Comparison of ENCODE assay signal across 19 cellular contexts in genomic region chr2:161974417-161974816, GRCh38.
DNase-seq lines count a peak whose midpoint lies in the region; ATAC-seq and TF ChIP-seq lines count a peak whose summit lies in the region.
"Had no signal": no experiment of that assay in that cellular context is flagged by ENCODE, and none has a peak within 500 bp of the region (broad histone marks: within the 10 kb centered on the region; RNA-seq: fewer than 3 reads in every experiment).

No MANE protein-coding gene starts in this region.

- ATAC-seq in activated T-cell treated with anti-CD3 and anti-CD28 coated beads, Interleukin-2, amount 50 U/mL, for 4 hours, result peak; percentile 30 to 50
- ATAC-seq in activated CD8-positive, alpha-beta T cell treated with anti-CD3 and anti-CD28 coated beads for 36 hours, result no peak
- ATAC-seq in GM21526 (IDR thresholded peaks at IDR 0.05; ENCODE audit: low FRiP score, unreplicated experiment), result no peak
- ATAC-seq: A549, HCT116, Panc1 had no signal

- no peaks in the 10 kb centered on the region for H3K9me3 Mint-ChIP-seq in activated T-cell treated with anti-CD3 and anti-CD28 coated beads, Interleukin-2, amount 50 U/mL, for 4 hours
- H3K9me3 Mint-ChIP-seq in activated CD8-positive, alpha-beta T cell treated with anti-CD3 and anti-CD28 coated beads for 36 hours, result peaks cover 4% of the 10 kb centered on the region
- H3K9me3 Mint-ChIP-seq in dendritic cell treated with granulocyte-macrophage colony-stimulating factor and Interleukin-4, amounts not matched to agents 40 ng/mL and 50 ng/mL, for 4 days, result no peaks in the 10 kb centered on the region
- H3K9me3 Mint-ChIP-seq in HFFc6, result no peaks in the 10 kb centered on the region

- POLR2A ChIA-PET in activated CD8-positive, alpha-beta T cell treated with anti-CD3 and anti-CD28 coated beads for 36 hours (lab: Charles Lee), result interaction anchor here (0.6 kb wide), 1 partner anchor 9 kb away, joined by 3 read pairs; no protein-coding TSS in a partner anchor

- peak overlapping the region; percentile 56 for H3K27ac Mint-ChIP-seq in activated CD8-positive, alpha-beta T cell treated with anti-CD3 and anti-CD28 coated beads for 36 hours
- peak overlapping the region; percentile 91 for H3K27ac Mint-ChIP-seq in dendritic cell treated with granulocyte-macrophage colony-stimulating factor and Interleukin-4, amounts not matched to agents 40 ng/mL and 50 ng/mL, for 4 days
- no peak overlapping the region for H3K27ac Mint-ChIP-seq in HFFc6
- H3K27ac Mint-ChIP-seq: B cell had no signal

- no peak for TF ChIP-seq CTCF in activated CD8-positive, alpha-beta T cell treated with anti-CD3 and anti-CD28 coated beads for 36 hours (IDR thresholded peaks at IDR 0.05)
- TF ChIP-seq CTCF in HFFc6 (IDR thresholded peaks at IDR 0.05), result no peak

- H3K4me1 Mint-ChIP-seq in activated T-cell treated with anti-CD3 and anti-CD28 coated beads, Interleukin-2, amount 50 U/mL, for 4 hours (ENCODE audit: low read depth), result peaks cover 33% of the 10 kb centered on the region
- H3K4me1 Mint-ChIP-seq in activated CD8-positive, alpha-beta T cell treated with anti-CD3 and anti-CD28 coated beads for 36 hours (ENCODE audit: low read depth), result peaks cover 46% of the 10 kb centered on the region
- H3K4me1 Mint-ChIP-seq in dendritic cell treated with granulocyte-macrophage colony-stimulating factor and Interleukin-4, amounts not matched to agents 40 ng/mL and 50 ng/mL, for 4 days (ENCODE audit: low read depth), result peaks cover 29% of the 10 kb centered on the region
- peaks cover 15% of the 10 kb centered on the region; the same call in 1 of the 2 replicates for H3K4me1 Mint-ChIP-seq in HFFc6 (ENCODE audit: low read depth)
- H3K4me1 Mint-ChIP-seq: B cell had no signal

- no peaks in the 10 kb centered on the region for H3K9me3 ChIP-seq in KOPT-K1 (ENCODE audit: insufficient read depth, low read length, poor library complexity, severe bottlenecking)
- H3K9me3 ChIP-seq: A549 had no signal

- CTCF ChIA-PET in activated CD8-positive, alpha-beta T cell treated with anti-CD3 and anti-CD28 coated beads for 36 hours (lab: Charles Lee), result interaction anchor here (1.2 kb wide), 2 partner anchors 21 to 22 kb away, joined by 3 read pairs; no protein-coding TSS in a partner anchor

- H3K36me3 Mint-ChIP-seq in activated T-cell treated with anti-CD3 and anti-CD28 coated beads, Interleukin-2, amount 50 U/mL, for 4 hours (ENCODE audit: insufficient read depth), result no peaks in the 10 kb centered on the region
- peaks cover 9% of the 10 kb centered on the region for H3K36me3 Mint-ChIP-seq in activated CD8-positive, alpha-beta T cell treated with anti-CD3 and anti-CD28 coated beads for 36 hours (ENCODE audit: low read depth)
- H3K36me3 Mint-ChIP-seq in dendritic cell treated with granulocyte-macrophage colony-stimulating factor and Interleukin-4, amounts not matched to agents 40 ng/mL and 50 ng/mL, for 4 days (ENCODE audit: low read depth), result no peaks in the 10 kb centered on the region
- H3K36me3 Mint-ChIP-seq in HFFc6 (ENCODE audit: low read depth), result no peaks in the 10 kb centered on the region

- intact Hi-C loops in activated CD8-positive, alpha-beta T cell treated with anti-CD3 and anti-CD28 coated beads for 36 hours (cut with micrococcal nuclease), result no loop called here
- intact Hi-C loops in dendritic cell treated with granulocyte-macrophage colony-stimulating factor and Interleukin-4, amounts not matched to agents 40 ng/mL and 50 ng/mL, for 4 days (cut with micrococcal nuclease), result loop anchor here (10.0 kb wide), 1 partner anchor 340 kb away; the partner anchor contains the start of gene IFIH1

- H3K4me3 Mint-ChIP-seq in activated T-cell treated with anti-CD3 and anti-CD28 coated beads, Interleukin-2, amount 50 U/mL, for 4 hours, result no peak overlapping the region
- no peak overlapping the region for H3K4me3 Mint-ChIP-seq in activated CD8-positive, alpha-beta T cell treated with anti-CD3 and anti-CD28 coated beads for 36 hours
- no peak overlapping the region for H3K4me3 Mint-ChIP-seq in dendritic cell treated with granulocyte-macrophage colony-stimulating factor and Interleukin-4, amounts not matched to agents 40 ng/mL and 50 ng/mL, for 4 days
- no peak overlapping the region for H3K4me3 Mint-ChIP-seq in HFFc6
- H3K4me3 Mint-ChIP-seq: B cell had no signal

- H3K27ac ChIP-seq in KOPT-K1 (ENCODE audit: low read depth, low read length, poor library complexity, severe bottlenecking), result peak overlapping the region; percentile 98
- H3K27ac ChIP-seq: A549, KMS-11 had no signal

- peaks cover 1% of the 10 kb centered on the region for H3K27me3 Mint-ChIP-seq in activated T-cell treated with anti-CD3 and anti-CD28 coated beads, Interleukin-2, amount 50 U/mL, for 4 hours (ENCODE audit: low read depth)
- no peaks in the 10 kb centered on the region for H3K27me3 Mint-ChIP-seq in activated CD8-positive, alpha-beta T cell treated with anti-CD3 and anti-CD28 coated beads for 36 hours
- H3K27me3 Mint-ChIP-seq in dendritic cell treated with granulocyte-macrophage colony-stimulating factor and Interleukin-4, amounts not matched to agents 40 ng/mL and 50 ng/mL, for 4 days, result peaks cover 2% of the 10 kb centered on the region
- no peaks in the 10 kb centered on the region; the same call in 1 of the 2 replicates for H3K27me3 Mint-ChIP-seq in HFFc6 (ENCODE audit: insufficient read depth)
- H3K27me3 Mint-ChIP-seq: B cell had no signal

- H3K36me3 ChIP-seq in KOPT-K1 (ENCODE audit: insufficient read depth, low read length), result no peaks in the 10 kb centered on the region

- no peak for DNase-seq in activated T-cell treated with anti-CD3 and anti-CD28 coated beads, Interleukin-2, amount 50 U/mL, for 4 hours
- DNase-seq in activated T-cell treated with anti-CD3 and anti-CD28 coated beads, Interleukin-2, amount 50 U/mL, for 48 hours, result no peak
- DNase-seq in activated CD8-positive, alpha-beta T cell treated with anti-CD3 and anti-CD28 coated beads for 36 hours, result no peak
- DNase-seq in HFFc6, result no peak
- DNase-seq: DMS53, GF-D8, NCI-H1105 treated with DMSO at 0.1 percent for 48 hours, NCI-H2029 treated with DMSO at 0.1 percent for 48 hours, NCI-H345, NCI-H524, NCI-H774 had no signal

Comparison
In these comparisons a context has a peak if more than half of its experiments do, and no peak if none do; other contexts are left out.
1. ATAC-seq: peak in activated T-cell treated with anti-CD3 and anti-CD28 coated beads, Interleukin-2, amount 50 U/mL, for 4 hours (2 of 2); none in activated CD8-positive, alpha-beta T cell treated with anti-CD3 and anti-CD28 coated beads for 36 hours (single experiment) and GM21526 (single experiment).